19 cellular contexts compared by ENCODE assay signal in the genomic region with DNA sequence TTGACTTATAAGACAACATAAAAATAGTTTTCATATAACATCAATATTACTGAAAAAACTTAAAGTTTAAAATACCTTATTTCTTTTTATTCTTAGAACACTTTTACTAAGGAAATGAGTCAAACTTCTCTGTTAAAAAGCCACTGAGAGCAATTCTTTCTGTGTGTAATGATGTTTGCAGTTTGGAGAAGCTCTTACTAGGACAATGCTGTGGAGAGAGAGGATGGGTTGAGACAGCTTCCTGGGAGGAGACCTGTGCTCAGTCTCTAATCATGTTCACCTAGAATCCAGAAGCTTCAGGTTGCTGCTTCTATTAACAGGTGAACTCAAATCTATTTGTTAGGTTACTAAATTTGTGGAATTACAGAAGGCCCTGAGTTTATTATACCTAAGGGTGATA.
DNase-seq lines count a peak whose midpoint lies in the region; ATAC-seq and TF ChIP-seq lines count a peak whose summit lies in the region.
"Had no signal": no experiment of that assay in that cellular context is flagged by ENCODE, and none has a peak within 500 bp of the region (broad histone marks: within the 10 kb centered on the region; RNA-seq: fewer than 3 reads in every experiment).

No MANE protein-coding gene starts in this region.

- TF ChIP-seq CTCF in HFFc6 (IDR thresholded peaks at IDR 0.05) (no peak), RWPE2 (IDR thresholded peaks at IDR 0.05; ENCODE audit: poor library complexity, severe bottlenecking) (no peak), epithelial cell of esophagus (IDR thresholded peaks at IDR 0.05; ENCODE audit: insufficient read depth, low read depth, low read length, missing control alignments) (no peak)

- H3K27me3 ChIP-seq in RWPE2 (ENCODE audit: insufficient read depth, poor library complexity, severe bottlenecking) (no peaks in the 10 kb centered on the region), skeletal muscle satellite cell (ENCODE audit: control insufficient read depth, insufficient read depth, low read length) (no peaks in the 10 kb centered on the region)
- H3K27me3 ChIP-seq: BE2C had no signal

- H3K9ac ChIP-seq in skeletal muscle satellite cell (ENCODE audit: low read depth, low read length) = peak overlapping the region; percentile 26

- ATAC-seq in RWPE2 (ENCODE audit: low read depth) = peak; percentile 79
- ATAC-seq: GM12878 had no signal

- H3K4me3 Mint-ChIP-seq in HFFc6 = no peak overlapping the region
- H3K4me3 Mint-ChIP-seq: CD4-positive, alpha-beta T cell had no signal

- no peaks in the 10 kb centered on the region for H3K27me3 Mint-ChIP-seq in HFFc6 (ENCODE audit: insufficient read depth)
- H3K27me3 Mint-ChIP-seq: CD4-positive, alpha-beta T cell had no signal

- DNase-seq in HFFc6 (no peak), RWPE2 (ENCODE audit: low spot score) (no peak), epithelial cell of esophagus (ENCODE audit: low read depth) (peak; percentile 13), NCI-H187 (lab: John Stamatoyannopoulos, UW) (no peak), NCI-H1105 (lab: John Stamatoyannopoulos, UW) (no peak), retina (no peak), foreskin melanocyte (no peak)
- DNase-seq: BE2C; CD4-positive, alpha-beta T cell; DMS79; GOT3; Karpas-422; NCI-H1417; NCI-H2029; NCI-H2171; NCI-H446 treated with DMSO at 0.1 percent for 48 hours; NCI-H774 had no signal

- H3K9me3 ChIP-seq in RWPE2 (ENCODE audit: severe bottlenecking) = no peaks in the 10 kb centered on the region
- no peaks in the 10 kb centered on the region for H3K9me3 ChIP-seq in skeletal muscle satellite cell (replicated peaks; ENCODE audit: low read length)
- H3K9me3 ChIP-seq: BE2C had no signal

- H3K4me3 ChIP-seq in RWPE2 (ENCODE audit: severe bottlenecking) = no peak overlapping the region
- no peak overlapping the region for H3K4me3 ChIP-seq in epithelial cell of esophagus (ENCODE audit: low read length)
- H3K4me3 ChIP-seq in skeletal muscle satellite cell (ENCODE audit: low read length) = no peak overlapping the region
- H3K4me3 ChIP-seq: GM12878 had no signal

- H3K9me3 Mint-ChIP-seq in HFFc6 = no peaks in the 10 kb centered on the region
- H3K9me3 Mint-ChIP-seq: CD4-positive, alpha-beta T cell had no signal

- H3K27ac ChIP-seq in RWPE2 (ENCODE audit: poor library complexity, severe bottlenecking) = peak overlapping the region; percentile 76

- H3K4me1 Mint-ChIP-seq in HFFc6 (ENCODE audit: low read depth) = peaks cover 17% of the 10 kb centered on the region

- H3K4me1 ChIP-seq in RWPE2 (ENCODE audit: insufficient read depth, poor library complexity, severe bottlenecking) (peaks cover 13% of the 10 kb centered on the region), skeletal muscle satellite cell (ENCODE audit: control insufficient read depth, insufficient read depth, low read length) (peaks cover 18% of the 10 kb centered on the region)
- H3K4me1 ChIP-seq: BE2C had no signal

- H3K4me2 ChIP-seq in skeletal muscle satellite cell (ENCODE audit: low read length) = no peak overlapping the region

- no peaks in the 10 kb centered on the region for H3K36me3 Mint-ChIP-seq in HFFc6 (ENCODE audit: low read depth)

- H3K36me3 ChIP-seq in RWPE2 (ENCODE audit: low read depth) (no peaks in the 10 kb centered on the region), skeletal muscle satellite cell (ENCODE audit: insufficient read depth, low read length) (no peaks in the 10 kb centered on the region)
- H3K36me3 ChIP-seq: BE2C had no signal

- peak overlapping the region; percentile 25; the same call in 1 of the 2 replicates for H3K27ac Mint-ChIP-seq in HFFc6
- H3K27ac Mint-ChIP-seq: CD4-positive, alpha-beta T cell had no signal
